Comparison of ENCODE assay signal across 9 cellular contexts in genomic region chr5:169647566-169647965, GRCh38. TPM values are rescaled to one million over a fixed set of nuclear protein-coding genes. Genes with fewer than 3 reads are reported as not detected.
DNase-seq lines count a peak whose midpoint lies in the region; ATAC-seq and TF ChIP-seq lines count a peak whose summit lies in the region.
"Had no signal": no experiment of that assay in that cellular context is flagged by ENCODE, and none has a peak within 500 bp of the region (broad histone marks: within the 10 kb centered on the region; RNA-seq: fewer than 3 reads in every experiment).

No MANE protein-coding gene starts in this region.

- DNase-seq in Ammon's horn (ENCODE audit: low spot score): peak; percentile 45
- DNase-seq in activated CD4-positive, alpha-beta memory T cell treated with anti-CD3 and anti-CD28 coated beads, Interleukin-2, amount 10 ng/mL, durations not matched to agents 7 days and 5 days: no peak
- DNase-seq in globus pallidus (ENCODE audit: low spot score): no peak
- no peak for DNase-seq in stimulated activated naive CD4-positive, alpha-beta T cell treated with Interleukin-2 at 50 U/mL for 16 hours (lab: John Stamatoyannopoulos, UW)
- no peak for DNase-seq in stimulated activated CD8-positive, alpha-beta memory T cell treated with anti-CD3 and anti-CD28 coated beads, Interleukin-4, amount 100 ng/mL, for 48 hours
- DNase-seq: retina had no signal

- H3K27me3 Mint-ChIP-seq in activated CD4-positive, alpha-beta memory T cell treated with anti-CD3 and anti-CD28 coated beads, Interleukin-2, amount 10 ng/mL, durations not matched to agents 7 days and 5 days: no peaks in the 10 kb centered on the region

- H3K36me3 Mint-ChIP-seq in activated CD4-positive, alpha-beta memory T cell treated with anti-CD3 and anti-CD28 coated beads, Interleukin-2, amount 10 ng/mL, durations not matched to agents 7 days and 5 days (ENCODE audit: low read depth): peaks cover 76% of the 10 kb centered on the region

- no peaks in the 10 kb centered on the region for H3K9me3 Mint-ChIP-seq in activated CD4-positive, alpha-beta memory T cell treated with anti-CD3 and anti-CD28 coated beads, Interleukin-2, amount 10 ng/mL, durations not matched to agents 7 days and 5 days

- ATAC-seq in GM19395 (IDR thresholded peaks at IDR 0.05; ENCODE audit: unreplicated experiment) (peak; percentile 60), HG03196 (IDR thresholded peaks at IDR 0.05; ENCODE audit: unreplicated experiment) (peak; percentile 48), SK-N-SH treated with all-trans-retinoic acid at 6 μM for 48 hours (no peak)

- CTCF ChIA-PET in activated CD4-positive, alpha-beta memory T cell treated with anti-CD3 and anti-CD28 coated beads, Interleukin-2, amount 10 ng/mL, durations not matched to agents 7 days and 5 days (lab: Charles Lee): no interaction called here

- peak overlapping the region; percentile 2 for H3K4me3 Mint-ChIP-seq in activated CD4-positive, alpha-beta memory T cell treated with anti-CD3 and anti-CD28 coated beads, Interleukin-2, amount 10 ng/mL, durations not matched to agents 7 days and 5 days

- POLR2A ChIA-PET in activated CD4-positive, alpha-beta memory T cell treated with anti-CD3 and anti-CD28 coated beads, Interleukin-2, amount 10 ng/mL, durations not matched to agents 7 days and 5 days (lab: Charles Lee): interaction anchor here (8.4 kb wide), 1 partner anchor 10 kb away, joined by 116 read pairs; the partner anchor contains the start of gene DOCK2

- peak overlapping the region; percentile 47 for H3K27ac Mint-ChIP-seq in activated CD4-positive, alpha-beta memory T cell treated with anti-CD3 and anti-CD28 coated beads, Interleukin-2, amount 10 ng/mL, durations not matched to agents 7 days and 5 days

- peaks cover 89% of the 10 kb centered on the region for H3K4me1 Mint-ChIP-seq in activated CD4-positive, alpha-beta memory T cell treated with anti-CD3 and anti-CD28 coated beads, Interleukin-2, amount 10 ng/mL, durations not matched to agents 7 days and 5 days

TF ChIP-seq in SK-N-SH treated with all-trans-retinoic acid at 6 μM for 48 hours, 23 proteins besides CTCF, POLR2A, EP300 and RAD21:
- TF ChIP-seq BACH2 (CRISPR knock-in tag; IDR thresholded peaks at IDR 0.05; ENCODE audit: borderline replicate concordance) (no peak), PATZ1 (CRISPR knock-in tag; IDR thresholded peaks at IDR 0.05; ENCODE audit: borderline replicate concordance) (no peak), POU6F1 (CRISPR knock-in tag; IDR thresholded peaks at IDR 0.05; ENCODE audit: borderline replicate concordance, low read depth) (no peak), ARNTL (CRISPR knock-in tag; IDR thresholded peaks at IDR 0.05; ENCODE audit: borderline replicate concordance, low read depth) (no peak), ISL1 (CRISPR knock-in tag; IDR thresholded peaks at IDR 0.05) (no peak), PPARA (CRISPR knock-in tag; IDR thresholded peaks at IDR 0.05; ENCODE audit: borderline replicate concordance) (no peak), CSDC2 (CRISPR knock-in tag; IDR thresholded peaks at IDR 0.05) (no peak), ZFP3 (CRISPR knock-in tag; IDR thresholded peaks at IDR 0.05) (no peak), TSHZ2 (CRISPR knock-in tag; IDR thresholded peaks at IDR 0.05) (no peak), RARB (CRISPR knock-in tag; IDR thresholded peaks at IDR 0.05) (no peak), OSR1 (CRISPR knock-in tag; IDR thresholded peaks at IDR 0.05) (no peak), ZNF565 (CRISPR knock-in tag; conservative IDR thresholded peaks at IDR 0.05; ENCODE audit: low read depth) (no peak), TCF4 (CRISPR knock-in tag; IDR thresholded peaks at IDR 0.05; ENCODE audit: borderline replicate concordance) (no peak), GLIS3 (CRISPR knock-in tag; IDR thresholded peaks at IDR 0.05) (no peak), ZNF8 (CRISPR knock-in tag; IDR thresholded peaks at IDR 0.05) (no peak)

RNA-seq across cellular contexts. Expression of gene DOCK2, which starts 10.5 kb away (rescaled TPM):
- total RNA-seq in activated CD4-positive, alpha-beta memory T cell treated with anti-CD3 and anti-CD28 coated beads, Interleukin-2, amount 10 ng/mL, durations not matched to agents 7 days and 5 days: 100 to 1,000 TPM; 248 to 270 TPM
